19 cellular contexts compared by ENCODE assay signal in the genomic region with DNA sequence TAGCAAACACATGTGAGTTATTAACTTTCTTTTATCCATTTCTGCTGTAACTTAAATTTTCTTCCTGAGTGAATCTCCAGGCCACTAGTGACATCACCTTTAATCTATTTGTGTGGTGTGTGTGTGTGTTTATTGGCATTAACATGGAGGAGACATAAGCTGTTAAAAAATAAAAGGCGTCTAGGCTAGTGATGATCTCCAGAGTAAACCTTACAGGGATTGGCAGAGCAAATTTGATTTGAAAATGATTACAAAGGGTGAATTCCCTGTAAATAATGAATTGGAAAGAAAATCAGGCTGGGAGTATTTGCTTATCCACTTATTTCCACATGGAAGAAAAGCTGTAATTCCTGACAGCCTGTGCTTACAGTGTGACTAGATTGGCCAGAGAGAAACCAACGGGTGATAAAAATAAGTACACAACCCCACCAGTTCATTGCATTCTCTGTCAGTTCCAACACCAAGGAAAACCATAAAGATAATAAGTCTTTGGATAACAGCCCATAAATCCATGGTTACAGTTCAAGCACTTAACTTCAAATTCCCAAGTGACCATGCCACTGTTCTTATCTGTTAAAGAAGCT.
DNase-seq lines count a peak whose midpoint lies in the region; TF ChIP-seq lines count a peak whose summit lies in the region.
"Had no signal": no experiment of that assay in that cellular context is flagged by ENCODE, and none has a peak within 500 bp of the region (broad histone marks: within the 10 kb centered on the region; RNA-seq: fewer than 3 reads in every experiment).

No MANE protein-coding gene starts in this region.

- no peaks in the 10 kb centered on the region for H3K36me3 ChIP-seq in neuronal stem cell (replicated peaks in 1 of 2; ENCODE audit: control insufficient read depth in 2 of 2, insufficient read depth in 2 of 2, low read length in 2 of 2)
- H3K36me3 ChIP-seq: upper lobe of left lung had no signal

- H3K18ac ChIP-seq in neuronal stem cell (ENCODE audit: low read length), result no peak overlapping the region

- H4K8ac ChIP-seq in neuronal stem cell (ENCODE audit: low read depth, low read length), result no peak overlapping the region

- H3K27ac ChIP-seq in neuronal stem cell (replicated peaks; ENCODE audit: low read length), result no peak overlapping the region
- H3K27ac ChIP-seq: HL-60, upper lobe of left lung had no signal

- H3K23ac ChIP-seq in neuronal stem cell (ENCODE audit: low read depth, low read length, poor library complexity), result no peak overlapping the region

- H3K4ac ChIP-seq in neuronal stem cell (ENCODE audit: low read length), result no peak overlapping the region

- H3K4me3 ChIP-seq in neuronal stem cell (ENCODE audit: low read length in 2 of 2), result no peak overlapping the region
- H3K4me3 ChIP-seq: K562, upper lobe of left lung had no signal

- H3K4me3 Mint-ChIP-seq in nephron progenitor cell, result no peak overlapping the region
- H3K4me3 Mint-ChIP-seq: natural killer cell treated with Interleukin-12 subunit alpha and Interleukin-12 subunit beta and Interleukin-15 and Interleukin-18, amount 100 ng/mL, for 72 hours; stimulated activated naive CD8-positive, alpha-beta T cell treated with anti-CD3 and anti-CD28 coated beads, Interleukin-15, Interleukin-2, amounts not matched to agents 100 ng/mL and 50 ng/mL, for 24 hours had no signal

- peaks cover 62% of the 10 kb centered on the region for H3K4me1 Mint-ChIP-seq in nephron progenitor cell

- peak; percentile 4 for DNase-seq in NCI-H2029 (lab: John Stamatoyannopoulos, UW)
- DNase-seq in NCI-H2029 treated with DMSO at 0.1 percent for 48 hours (lab: John Stamatoyannopoulos, UW), result no peak
- DNase-seq in NCI-H1092 treated with DMSO at 0.1 percent for 48 hours (lab: John Stamatoyannopoulos, UW), result peak; percentile 81
- DNase-seq in astrocyte of the hippocampus (ENCODE audit: low read depth, low spot score), result peak; percentile 52
- no peak for DNase-seq in nephron progenitor cell
- DNase-seq in neuronal stem cell (ENCODE audit: low spot score), result no peak
- DNase-seq in SK-N-DZ (ENCODE audit: low spot score), result no peak
- no peak for DNase-seq in dedifferentiated amniotic fluid mesenchymal stem cell (ENCODE audit: extremely low spot score)
- DNase-seq: activated CD4-positive, CD25-positive, alpha-beta regulatory T cell treated with anti-CD3 and anti-CD28 coated beads, Interleukin-2, amount 50 U/mL, for 72 hours; activated effector memory CD4-positive, alpha-beta T cell treated with anti-CD3 and anti-CD28 coated beads, Interleukin-2, amount 50 U/mL, for 16 hours; EL; NCI-H1048; Right ventricle myocardium superior; T-helper 2 cell; upper lobe of left lung had no signal

- H3K27me3 Mint-ChIP-seq in nephron progenitor cell (ENCODE audit: low read depth, poor library complexity), result peaks cover 3% of the 10 kb centered on the region
- H3K27me3 Mint-ChIP-seq: stimulated activated naive CD8-positive, alpha-beta T cell treated with anti-CD3 and anti-CD28 coated beads, Interleukin-15, Interleukin-2, amounts not matched to agents 100 ng/mL and 50 ng/mL, for 24 hours had no signal

- peaks cover 0 to 9% (median 0%) of the 10 kb centered on the region in 3 experiments for H3K27me3 ChIP-seq in neuronal stem cell (ENCODE audit: control insufficient read depth in 3 of 3, insufficient read depth in 3 of 3, low read depth in 1 of 3, low read length in 3 of 3)
- H3K27me3 ChIP-seq: upper lobe of left lung had no signal

- no peak overlapping the region for H2BK12ac ChIP-seq in neuronal stem cell (ENCODE audit: low read length)

- H3K9me3 ChIP-seq in neuronal stem cell (replicated peaks in 1 of 2; ENCODE audit: control insufficient read depth in 2 of 2, insufficient read depth in 1 of 2, low read depth in 1 of 2, low read length in 2 of 2), result no peaks in the 10 kb centered on the region
- H3K9me3 ChIP-seq: upper lobe of left lung had no signal

- WGBS in neuronal stem cell (ENCODE audit: extremely low coverage in 2 of 2, insufficient read length in 2 of 2, insufficient replicate concordance in 1 of 2), 2 donors, result no CpG with 5 or more reads among the region's 2 CpGs

- H3K79me1 ChIP-seq in neuronal stem cell (ENCODE audit: low read depth, low read length), result peaks cover 2% of the 10 kb centered on the region

- H2BK15ac ChIP-seq in neuronal stem cell (ENCODE audit: low read length), result no peak overlapping the region

- peaks cover 11 to 21% of the 10 kb centered on the region in 2 donors for H3K4me1 ChIP-seq in neuronal stem cell (ENCODE audit: control insufficient read depth in 2 of 2, insufficient read depth in 1 of 2, low read depth in 1 of 2, low read length in 2 of 2)
- H3K4me1 ChIP-seq: upper lobe of left lung had no signal

- no peak overlapping the region for H2AFZ ChIP-seq in neuronal stem cell (ENCODE audit: low read length)

- no peak overlapping the region for H4K91ac ChIP-seq in neuronal stem cell (ENCODE audit: low read depth, low read length, poor library complexity)

- H2BK5ac ChIP-seq in neuronal stem cell (ENCODE audit: low read length), result no peak overlapping the region

- no peak overlapping the region for H2BK120ac ChIP-seq in neuronal stem cell (ENCODE audit: low read depth, low read length)

- no peak overlapping the region for H3K9ac ChIP-seq in neuronal stem cell (ENCODE audit: low read depth, low read length, poor library complexity)

- no peaks in the 10 kb centered on the region for H3K36me3 Mint-ChIP-seq in nephron progenitor cell (ENCODE audit: low read depth)
- H3K36me3 Mint-ChIP-seq: natural killer cell treated with Interleukin-12 subunit alpha and Interleukin-12 subunit beta and Interleukin-15 and Interleukin-18, amount 100 ng/mL, for 72 hours had no signal

- no peak for TF ChIP-seq CTCF in nephron progenitor cell (IDR thresholded peaks at IDR 0.05)

- no peak overlapping the region for H3K14ac ChIP-seq in neuronal stem cell (ENCODE audit: low read length)

- no peak overlapping the region for H2AK5ac ChIP-seq in neuronal stem cell (ENCODE audit: low read depth, low read length)

- no peaks in the 10 kb centered on the region for H3K9me3 Mint-ChIP-seq in nephron progenitor cell
- H3K9me3 Mint-ChIP-seq: natural killer cell treated with Interleukin-12 subunit alpha and Interleukin-12 subunit beta and Interleukin-15 and Interleukin-18, amount 100 ng/mL, for 72 hours; stimulated activated naive CD8-positive, alpha-beta T cell treated with anti-CD3 and anti-CD28 coated beads, Interleukin-15, Interleukin-2, amounts not matched to agents 100 ng/mL and 50 ng/mL, for 24 hours had no signal

- H3K27ac Mint-ChIP-seq in nephron progenitor cell, result peak overlapping the region; percentile 4
- H3K27ac Mint-ChIP-seq: natural killer cell treated with Interleukin-12 subunit alpha and Interleukin-12 subunit beta and Interleukin-15 and Interleukin-18, amount 100 ng/mL, for 72 hours; stimulated activated naive CD8-positive, alpha-beta T cell treated with anti-CD3 and anti-CD28 coated beads, Interleukin-15, Interleukin-2, amounts not matched to agents 100 ng/mL and 50 ng/mL, for 24 hours had no signal

- no peak overlapping the region for H3K4me2 ChIP-seq in neuronal stem cell (ENCODE audit: insufficient read depth, low read length, poor library complexity, severe bottlenecking)

Comparison
In these comparisons a context has a peak if more than half of its experiments do, and no peak if none do; other contexts are left out.
1. DNase-seq: peak in NCI-H2029 (single experiment), NCI-H1092 treated with DMSO at 0.1 percent for 48 hours (single experiment) and astrocyte of the hippocampus (single experiment); none in NCI-H2029 treated with DMSO at 0.1 percent for 48 hours (single experiment), nephron progenitor cell (single experiment), neuronal stem cell (single experiment), SK-N-DZ (single experiment) and dedifferentiated amniotic fluid mesenchymal stem cell (single experiment).